In genomic region chr20:3248167-3248992, GRCh38 we compare ENCODE assay signal across 8 cellular contexts. TPM values are rescaled to one million over a fixed set of nuclear protein-coding genes. Genes with fewer than 3 reads are reported as not detected.
DNase-seq lines count a peak whose midpoint lies in the region; ATAC-seq and TF ChIP-seq lines count a peak whose summit lies in the region.

No MANE protein-coding gene starts in this region.

- POLR2A ChIA-PET in activated CD4-positive, alpha-beta memory T cell treated with anti-CD3 and anti-CD28 coated beads, Interleukin-2, amount 10 ng/mL, durations not matched to agents 7 days and 5 days (lab: Charles Lee): interaction anchor here (1.4 to 2.1 kb wide), 3 partner anchors 9 to 418 kb away, joined by 3 to 9 read pairs (median 4); partner anchors contain the start of gene SLC4A11

- H3K27me3 ChIP-seq in right cardiac atrium (ENCODE audit: control insufficient read depth, insufficient read depth): no peaks in the 10 kb centered on the region

- peaks cover 27% of the 10 kb centered on the region for H3K27me3 Mint-ChIP-seq in activated CD4-positive, alpha-beta memory T cell treated with anti-CD3 and anti-CD28 coated beads, Interleukin-2, amount 10 ng/mL, durations not matched to agents 7 days and 5 days

- no peak for DNase-seq in activated CD4-positive, CD25-positive, alpha-beta regulatory T cell (lab: John Stamatoyannopoulos, UW)
- peak; percentile 31 for DNase-seq in activated CD4-positive, alpha-beta memory T cell treated with anti-CD3 and anti-CD28 coated beads, Interleukin-2, amount 10 ng/mL, durations not matched to agents 7 days and 5 days
- DNase-seq in right cardiac atrium (peak; percentile 46 to 84 (median 83)), omental fat pad (ENCODE audit: low spot score) (no peak), T1000 (lab: John Stamatoyannopoulos, UW) (no peak)
- peak; percentile 43 for DNase-seq in stimulated activated naive CD8-positive, alpha-beta T cell treated with anti-CD3 and anti-CD28 coated beads, Interleukin-15, Interleukin-2, amounts not matched to agents 100 U/mL and 50 U/mL, for 24 hours

- 9% methylated on average over 53 of the region's 53 CpGs for WGBS in right cardiac atrium

- no peak overlapping the region for H3K4me3 ChIP-seq in right cardiac atrium (ENCODE audit: low read length)

- intact Hi-C loops in right cardiac atrium (cut with DNase I): no loop called here

- H3K4me1 ChIP-seq in right cardiac atrium (ENCODE audit: control insufficient read depth, insufficient read depth, low read length): no peaks in the 10 kb centered on the region

- CTCF ChIA-PET in activated CD4-positive, alpha-beta memory T cell treated with anti-CD3 and anti-CD28 coated beads, Interleukin-2, amount 10 ng/mL, durations not matched to agents 7 days and 5 days (lab: Charles Lee): interaction anchor here (1.0 to 2.4 kb wide), 6 partner anchors 9 to 448 kb away, joined by 3 to 7 read pairs (median 4); partner anchors contain the start of gene SLC4A11

- no peaks in the 10 kb centered on the region for H3K9me3 ChIP-seq in right cardiac atrium (ENCODE audit: control insufficient read depth, low read length)

- no peak overlapping the region for H3K27ac ChIP-seq in right cardiac atrium (ENCODE audit: low read length)

- H3K36me3 Mint-ChIP-seq in activated CD4-positive, alpha-beta memory T cell treated with anti-CD3 and anti-CD28 coated beads, Interleukin-2, amount 10 ng/mL, durations not matched to agents 7 days and 5 days (ENCODE audit: low read depth): no peaks in the 10 kb centered on the region

- TF ChIP-seq CTCF in omental fat pad (IDR thresholded peaks at IDR 0.05): no peak

- peaks cover 8% of the 10 kb centered on the region for H3K4me1 Mint-ChIP-seq in activated CD4-positive, alpha-beta memory T cell treated with anti-CD3 and anti-CD28 coated beads, Interleukin-2, amount 10 ng/mL, durations not matched to agents 7 days and 5 days

- H3K27ac Mint-ChIP-seq in activated CD4-positive, alpha-beta memory T cell treated with anti-CD3 and anti-CD28 coated beads, Interleukin-2, amount 10 ng/mL, durations not matched to agents 7 days and 5 days: no peak overlapping the region

- peak; percentile 42 to 60 for ATAC-seq in activated CD4-positive, CD25-positive, alpha-beta regulatory T cell treated with anti-CD3 and anti-CD28 coated beads, Interleukin-2, amount 50 U/mL, for 24 hours
- ATAC-seq in right cardiac atrium: peak; percentile 68 to 71
- peak; percentile 39 for ATAC-seq in stimulated activated naive CD8-positive, alpha-beta T cell treated with anti-CD3 and anti-CD28 coated beads, Interleukin-15, Interleukin-2, amounts not matched to agents 100 U/mL and 50 U/mL, for 24 hours
- no peak for ATAC-seq in omental fat pad (ENCODE audit: low FRiP score)
- no peak for ATAC-seq in HG03097 (IDR thresholded peaks at IDR 0.05; ENCODE audit: low FRiP score, unreplicated experiment)

- H3K9me3 Mint-ChIP-seq in activated CD4-positive, alpha-beta memory T cell treated with anti-CD3 and anti-CD28 coated beads, Interleukin-2, amount 10 ng/mL, durations not matched to agents 7 days and 5 days: no peaks in the 10 kb centered on the region

- H3K4me3 Mint-ChIP-seq in activated CD4-positive, alpha-beta memory T cell treated with anti-CD3 and anti-CD28 coated beads, Interleukin-2, amount 10 ng/mL, durations not matched to agents 7 days and 5 days: peak overlapping the region; percentile 30

RNA-seq across cellular contexts. Expression of gene SLC4A11, which starts 9.4 kb away (rescaled TPM):
- 1 to 10 TPM; 1.6 to 1.8 TPM for total RNA-seq in activated CD4-positive, alpha-beta memory T cell treated with anti-CD3 and anti-CD28 coated beads, Interleukin-2, amount 10 ng/mL, durations not matched to agents 7 days and 5 days
- under 1 TPM in 1 of 4 donors, not detected in 3; 0.29 TPM for total RNA-seq in right cardiac atrium
- 0.36 TPM for polyA plus RNA-seq in right cardiac atrium
- total RNA-seq in omental fat pad: 1 to 10 TPM in 2 of 4 donors, under 1 TPM in 2; 0.74 to 1.7 (median 0.95) TPM

RNA-seq across cellular contexts. Expression of gene ITPA, which starts 39.1 kb away (rescaled TPM):
- total RNA-seq in activated CD4-positive, alpha-beta memory T cell treated with anti-CD3 and anti-CD28 coated beads, Interleukin-2, amount 10 ng/mL, durations not matched to agents 7 days and 5 days: 10 to 100 TPM; 42.3 to 49.2 TPM
- 10 to 100 TPM; 16.6 to 21.1 (median 17.0) TPM for total RNA-seq in right cardiac atrium
- 21.8 TPM for polyA plus RNA-seq in right cardiac atrium
- 10 to 100 TPM; 32.0 to 42.9 (median 35.7) TPM for total RNA-seq in omental fat pad

RNA-seq across cellular contexts. Expression of gene DDRGK1, which starts 43.9 kb away (rescaled TPM):
- total RNA-seq in activated CD4-positive, alpha-beta memory T cell treated with anti-CD3 and anti-CD28 coated beads, Interleukin-2, amount 10 ng/mL, durations not matched to agents 7 days and 5 days: 10 to 100 TPM; 66.6 to 68.3 TPM
- 10 to 100 TPM; 37.4 to 40.6 (median 38.9) TPM for total RNA-seq in right cardiac atrium
- polyA plus RNA-seq in right cardiac atrium: 38.1 TPM
- total RNA-seq in omental fat pad: 10 to 100 TPM; 61.5 to 76.5 (median 68.2) TPM

Comparison
In these comparisons a context has a peak if more than half of its experiments do, and no peak if none do; other contexts are left out.
1. ATAC-seq: peak in activated CD4-positive, CD25-positive, alpha-beta regulatory T cell treated with anti-CD3 and anti-CD28 coated beads, Interleukin-2, amount 50 U/mL, for 24 hours (2 of 2), right cardiac atrium (2 of 2) and stimulated activated naive CD8-positive, alpha-beta T cell treated with anti-CD3 and anti-CD28 coated beads, Interleukin-15, Interleukin-2, amounts not matched to agents 100 U/mL and 50 U/mL, for 24 hours (single experiment); none in omental fat pad (single experiment) and HG03097 (single experiment).
2. DNase-seq: peak in activated CD4-positive, alpha-beta memory T cell treated with anti-CD3 and anti-CD28 coated beads, Interleukin-2, amount 10 ng/mL, durations not matched to agents 7 days and 5 days (single experiment), right cardiac atrium (3 of 3) and stimulated activated naive CD8-positive, alpha-beta T cell treated with anti-CD3 and anti-CD28 coated beads, Interleukin-15, Interleukin-2, amounts not matched to agents 100 U/mL and 50 U/mL, for 24 hours (single experiment); none in activated CD4-positive, CD25-positive, alpha-beta regulatory T cell (0 of 4), omental fat pad (single experiment) and T1000 (single experiment).